ENCODE assay signal across 28 cellular contexts in the genomic region with DNA sequence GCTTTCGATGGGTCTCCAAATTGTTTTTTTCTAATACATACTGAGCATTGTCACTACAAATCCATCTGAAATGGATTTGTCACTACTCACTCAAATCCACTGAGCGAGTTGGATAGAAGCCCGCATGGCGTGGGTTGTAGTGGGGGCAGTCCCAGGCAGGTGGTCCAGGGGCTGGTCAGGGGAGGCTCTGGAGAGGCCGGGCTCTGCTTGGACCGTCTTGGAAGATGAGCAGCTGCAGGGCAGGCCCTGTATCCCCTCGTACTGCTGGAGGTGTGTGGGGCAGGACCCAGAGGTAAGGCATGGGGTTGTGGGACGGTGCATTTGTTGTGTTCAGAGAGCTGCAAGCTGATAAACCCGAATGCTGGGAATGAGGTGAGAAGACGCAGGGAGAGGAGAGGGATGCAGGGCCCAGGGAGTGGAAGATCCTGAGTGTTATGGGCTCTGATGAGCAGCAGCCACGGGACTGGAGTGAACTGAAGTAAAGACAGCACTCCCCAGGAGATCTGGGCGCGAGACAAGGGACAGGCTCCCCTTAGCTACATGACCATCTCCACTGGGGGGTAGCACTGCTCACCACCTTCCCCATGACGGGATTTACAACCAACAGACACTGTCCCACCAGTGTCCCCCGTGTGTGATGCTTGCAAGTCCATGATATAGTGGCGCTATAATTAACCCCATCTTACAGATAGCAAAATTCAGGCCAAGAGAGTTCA.
"Had no signal": no experiment of that assay in that cellular context is flagged by ENCODE, and none has a peak within 500 bp of the region (broad histone marks: within the 10 kb centered on the region; RNA-seq: fewer than 3 reads in every experiment).

No MANE protein-coding gene starts in this region.

- H3K4me3 ChIP-seq: adrenal gland, body of pancreas, coronary artery, dorsolateral prefrontal cortex, gastrocnemius medialis, hepatocyte, ovary, prostate gland, testis, uterus had no signal

- H3K27ac ChIP-seq: adrenal gland, body of pancreas, coronary artery, dorsolateral prefrontal cortex, gastrocnemius medialis, hepatocyte, ovary, prostate gland, testis, uterus had no signal

- H3K9me3 ChIP-seq: adrenal gland, body of pancreas, gastrocnemius medialis, ovary, prostate gland, testis, uterus had no signal

- H3K4me1 ChIP-seq: adrenal gland, prostate gland, testis, uterus had no signal

- H3K27me3 ChIP-seq: adrenal gland, body of pancreas, dorsolateral prefrontal cortex, gastrocnemius medialis, hepatocyte, ovary, testis, uterus had no signal

- H3K36me3 ChIP-seq: adrenal gland, gastrocnemius medialis, ovary, prostate gland, uterus had no signal

- H3K36me3 Mint-ChIP-seq: activated naive CD8-positive, alpha-beta T cell treated with anti-CD3 and anti-CD28 coated beads for 36 hours had no signal

- H3K4me1 Mint-ChIP-seq: activated naive CD8-positive, alpha-beta T cell treated with anti-CD3 and anti-CD28 coated beads for 36 hours had no signal

- H2AFZ ChIP-seq: hepatocyte had no signal

- H3K9me3 Mint-ChIP-seq: activated naive CD4-positive, alpha-beta T cell treated with anti-CD3 and anti-CD28 coated beads for 36 hours; activated T-helper 1 cell treated with anti-CD3 and anti-CD28 coated beads, Interleukin-12 subunit alpha, Interleukin-12 subunit beta, Interleukin-2, Interleukin-4 antibody, amounts not matched to agents 30 ng/mL and 10 ng/mL and 1 ng/mL, durations not matched to agents 14 hours and 24 hours and 36 hours had no signal

- DNase-seq: activated CD4-positive, alpha-beta T cell treated with anti-CD3 and anti-CD28 coated beads for 48 hours; activated CD4-positive, alpha-beta T cell treated with anti-CD3 and anti-CD28 coated beads, Interleukin-2, amount 50 U/mL, for 48 hours; activated CD8-positive, alpha-beta memory T cell treated with anti-CD3 and anti-CD28 coated beads, Interleukin-2, amount 50 U/mL, for 4 hours; activated effector memory CD4-positive, alpha-beta T cell treated with anti-CD3 and anti-CD28 coated beads, Interleukin-2, amount 50 U/mL, for 16 hours; activated naive CD4-positive, alpha-beta T cell treated with anti-CD3 and anti-CD28 coated beads for 36 hours; activated naive CD8-positive, alpha-beta T cell treated with anti-CD3 and anti-CD28 coated beads for 36 hours; activated T-cell treated with anti-CD3 and anti-CD28 coated beads, Interleukin-2, amount 50 U/mL, for 1 hour; cerebellar nuclear complex; effector memory CD4-positive, alpha-beta T cell; gastrocnemius medialis; islet precursor cell; mammary epithelial cell; midbrain; naive thymus-derived CD4-positive, alpha-beta T cell; retina; stimulated activated naive CD4-positive, alpha-beta T cell; testis; trophoblast cell had no signal

- H3K4me3 Mint-ChIP-seq: activated naive CD4-positive, alpha-beta T cell treated with anti-CD3 and anti-CD28 coated beads for 36 hours; activated naive CD8-positive, alpha-beta T cell treated with anti-CD3 and anti-CD28 coated beads for 36 hours; activated T-helper 1 cell treated with anti-CD3 and anti-CD28 coated beads, Interleukin-12 subunit alpha, Interleukin-12 subunit beta, Interleukin-2, Interleukin-4 antibody, amounts not matched to agents 30 ng/mL and 10 ng/mL and 1 ng/mL, durations not matched to agents 14 hours and 24 hours and 36 hours; naive thymus-derived CD4-positive, alpha-beta T cell had no signal

- H3K4me2 ChIP-seq: hepatocyte had no signal

- H3K27ac Mint-ChIP-seq: activated naive CD4-positive, alpha-beta T cell treated with anti-CD3 and anti-CD28 coated beads for 36 hours; activated naive CD8-positive, alpha-beta T cell treated with anti-CD3 and anti-CD28 coated beads for 36 hours; activated T-helper 1 cell treated with anti-CD3 and anti-CD28 coated beads, Interleukin-12 subunit alpha, Interleukin-12 subunit beta, Interleukin-2, Interleukin-4 antibody, amounts not matched to agents 30 ng/mL and 10 ng/mL and 1 ng/mL, durations not matched to agents 14 hours and 24 hours and 36 hours; naive thymus-derived CD4-positive, alpha-beta T cell had no signal

- H3K79me2 ChIP-seq: hepatocyte had no signal

- H3K27me3 Mint-ChIP-seq: activated naive CD8-positive, alpha-beta T cell treated with anti-CD3 and anti-CD28 coated beads for 36 hours had no signal

- ATAC-seq: activated CD4-positive, CD25-positive, alpha-beta regulatory T cell treated with anti-CD3 and anti-CD28 coated beads, Interleukin-2, amount 50 U/mL, for 24 hours; body of pancreas; gastrocnemius medialis; naive thymus-derived CD4-positive, alpha-beta T cell had no signal
